ENCODE assay signal across 1 cellular context in the genomic region with DNA sequence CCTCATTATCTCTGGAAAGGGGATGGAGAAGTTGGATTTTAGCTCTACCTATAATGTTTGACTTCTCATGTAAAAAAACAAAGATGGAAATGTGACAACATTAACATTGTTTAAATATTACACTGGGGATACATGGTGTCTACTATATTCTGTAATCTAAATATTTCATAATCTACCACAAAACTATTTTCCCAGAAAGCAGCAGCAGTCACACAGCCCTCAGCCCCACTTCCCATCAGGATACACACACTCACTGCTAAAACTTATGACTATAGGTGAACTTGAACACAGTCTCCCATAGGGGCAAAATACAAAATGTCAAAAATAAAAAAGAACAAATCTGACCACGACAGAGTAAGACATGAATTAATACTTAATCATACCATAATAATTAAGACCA.
TF ChIP-seq lines count a peak whose summit lies in the region.

No MANE protein-coding gene starts in this region.

TF ChIP-seq in HepG2, 621 proteins besides CTCF, POLR2A, EP300 and RAD21 (continued from another document):
- TF ChIP-seq, protein P1, sequence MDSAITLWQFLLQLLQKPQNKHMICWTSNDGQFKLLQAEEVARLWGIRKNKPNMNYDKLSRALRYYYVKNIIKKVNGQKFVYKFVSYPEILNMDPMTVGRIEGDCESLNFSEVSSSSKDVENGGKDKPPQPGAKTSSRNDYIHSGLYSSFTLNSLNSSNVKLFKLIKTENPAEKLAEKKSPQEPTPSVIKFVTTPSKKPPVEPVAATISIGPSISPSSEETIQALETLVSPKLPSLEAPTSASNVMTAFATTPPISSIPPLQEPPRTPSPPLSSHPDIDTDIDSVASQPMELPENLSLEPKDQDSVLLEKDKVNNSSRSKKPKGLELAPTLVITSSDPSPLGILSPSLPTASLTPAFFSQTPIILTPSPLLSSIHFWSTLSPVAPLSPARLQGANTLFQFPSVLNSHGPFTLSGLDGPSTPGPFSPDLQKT (CRISPR knock-in tag; IDR thresholded peaks at IDR 0.05; ENCODE audit: borderline replicate concordance), result no peak
- TF ChIP-seq ZNF30 (CRISPR knock-in tag; IDR thresholded peaks at IDR 0.05) (no peak), SKI (IDR thresholded peaks at IDR 0.05; ENCODE audit: partially characterized antibody) (no peak), KMT2A (CRISPR knock-in tag; IDR thresholded peaks at IDR 0.05) (no peak), ZNF83 (CRISPR knock-in tag; IDR thresholded peaks at IDR 0.05; ENCODE audit: borderline replicate concordance) (no peak), ZNF605 (CRISPR knock-in tag; IDR thresholded peaks at IDR 0.05) (no peak), CREM (IDR thresholded peaks at IDR 0.05) (no peak), CREM (CRISPR knock-in tag; IDR thresholded peaks at IDR 0.05) (no peak), LCORL (IDR thresholded peaks at IDR 0.05) (no peak), LCORL (CRISPR knock-in tag; IDR thresholded peaks at IDR 0.05) (no peak), IRF2 (CRISPR knock-in tag; IDR thresholded peaks at IDR 0.05) (no peak), U2AF2 (IDR thresholded peaks at IDR 0.05; ENCODE audit: low read depth, low read length) (no peak), SAFB2 (CRISPR knock-in tag; IDR thresholded peaks at IDR 0.05; ENCODE audit: borderline replicate concordance, low read depth) (no peak), TEAD3 (CRISPR knock-in tag; optimal IDR thresholded peaks at IDR 0.05; ENCODE audit: borderline replicate concordance) (no peak), NFE2L2 (IDR thresholded peaks at IDR 0.05; ENCODE audit: low read length) (no peak), ZNF891 (CRISPR knock-in tag; IDR thresholded peaks at IDR 0.05) (no peak)
- TF ChIP-seq, protein P2, sequence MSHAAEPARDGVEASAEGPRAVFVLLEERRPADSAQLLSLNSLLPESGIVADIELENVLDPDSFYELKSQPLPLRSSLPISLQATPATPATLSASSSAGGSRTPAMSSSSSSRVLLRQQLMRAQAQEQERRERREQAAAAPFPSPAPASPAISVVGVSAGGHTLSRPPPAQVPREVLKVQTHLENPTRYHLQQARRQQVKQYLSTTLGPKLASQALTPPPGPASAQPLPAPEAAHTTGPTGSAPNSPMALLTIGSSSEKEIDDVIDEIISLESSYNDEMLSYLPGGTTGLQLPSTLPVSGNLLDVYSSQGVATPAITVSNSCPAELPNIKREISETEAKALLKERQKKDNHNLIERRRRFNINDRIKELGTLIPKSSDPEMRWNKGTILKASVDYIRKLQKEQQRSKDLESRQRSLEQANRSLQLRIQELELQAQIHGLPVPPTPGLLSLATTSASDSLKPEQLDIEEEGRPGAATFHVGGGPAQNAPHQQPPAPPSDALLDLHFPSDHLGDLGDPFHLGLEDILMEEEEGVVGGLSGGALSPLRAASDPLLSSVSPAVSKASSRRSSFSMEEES (CRISPR knock-in tag; IDR thresholded peaks at IDR 0.05), result no peak
